ENCODE assay signal across 15 cellular contexts in genomic region chr5:1808466-1808865, GRCh38. TPM values are rescaled to one million over a fixed set of nuclear protein-coding genes. Genes with fewer than 3 reads are reported as not detected.
DNase-seq lines count a peak whose midpoint lies in the region; ATAC-seq and TF ChIP-seq lines count a peak whose summit lies in the region.
"Had no signal": no experiment of that assay in that cellular context is flagged by ENCODE, and none has a peak within 500 bp of the region (broad histone marks: within the 10 kb centered on the region; RNA-seq: fewer than 3 reads in every experiment).

No MANE protein-coding gene starts in this region.

- BruUV-seq in mammary epithelial cell (replicated peaks; lab: Mats Ljungman, UMichigan), result no TSS peak

- no peaks in the 10 kb centered on the region for H4K20me1 ChIP-seq in mammary epithelial cell (ENCODE audit: insufficient read depth, low read length)

- H3K4me1 Mint-ChIP-seq in activated naive CD4-positive, alpha-beta T cell treated with anti-CD3 and anti-CD28 coated beads for 36 hours (ENCODE audit: low read depth), result peaks cover 29% of the 10 kb centered on the region

- H3K4me1 ChIP-seq in mammary epithelial cell (ENCODE audit: insufficient read depth, low read length), result peaks cover 25% of the 10 kb centered on the region
- peaks cover 5% of the 10 kb centered on the region for H3K4me1 ChIP-seq in suprapubic skin

- H3K4me3 Mint-ChIP-seq in activated naive CD4-positive, alpha-beta T cell treated with anti-CD3 and anti-CD28 coated beads for 36 hours, result no peak overlapping the region
- H3K4me3 Mint-ChIP-seq: CD14-positive monocyte; naive thymus-derived CD4-positive, alpha-beta T cell; T-helper 1 cell treated with Interleukin-12 subunit alpha and Interleukin-12 subunit beta and Interleukin-4 antibody, amounts not matched to agents 30 μg/mL and 1 μg/mL, for 36 hours had no signal

- no peak for TF ChIP-seq POLR2A in suprapubic skin (IDR thresholded peaks at IDR 0.05)

- H3K27ac ChIP-seq in mammary epithelial cell (ENCODE audit: insufficient read depth, low read depth, low read length), result peak overlapping the region; percentile 89
- H3K27ac ChIP-seq in suprapubic skin, result peak overlapping the region; percentile 38

- WGBS in mammary epithelial cell (ENCODE audit: low coverage, missing lambda C conversion rate), result 3% methylated on average over 4 of the region's 4 CpGs
- 42% methylated on average over 4 of the region's 4 CpGs for WGBS in suprapubic skin

- H3K4me3 ChIP-seq in mammary epithelial cell (replicated peaks in 1 of 3; ENCODE audit: insufficient read depth in 1 of 3, low read depth in 2 of 3, low read length in 3 of 3) (peak overlapping the region in 2 of 3 experiments; percentile 17 to 37), suprapubic skin (no peak overlapping the region)

- in situ Hi-C loops in mammary epithelial cell (cut with MboI; ENCODE audit: low sequenced_read_pairs in 2 of 2), result no loop called here

- peaks cover 87% of the 10 kb centered on the region for H3K79me2 ChIP-seq in mammary epithelial cell (ENCODE audit: insufficient read depth, low read length)

- CTCF ChIA-PET in mammary epithelial cell (lab: Charles Lee; ENCODE audit: low non-redundant PET), result no interaction called here
- CTCF ChIA-PET in activated naive CD4-positive, alpha-beta T cell treated with anti-CD3 and anti-CD28 coated beads for 36 hours (lab: Charles Lee), result interaction anchor here (0.9 kb wide), 1 partner anchor 69 kb away, joined by 3 read pairs; no protein-coding TSS in a partner anchor

- H3K36me3 ChIP-seq in mammary epithelial cell (ENCODE audit: insufficient read depth, low read length) (peaks cover 30% of the 10 kb centered on the region), suprapubic skin (peaks cover 89% of the 10 kb centered on the region)

- peaks cover 41% of the 10 kb centered on the region for H3K36me3 Mint-ChIP-seq in activated naive CD4-positive, alpha-beta T cell treated with anti-CD3 and anti-CD28 coated beads for 36 hours (ENCODE audit: low read depth)

- TF ChIP-seq CTCF in mammary epithelial cell (conservative IDR thresholded peaks at IDR 0.05 in 1 of 2, IDR thresholded peaks at IDR 0.05 in 1 of 2; ENCODE audit: extremely low read depth in 1 of 2, insufficient read depth in 1 of 2, low read depth in 1 of 2, low read length in 2 of 2), result no peak
- no peak for TF ChIP-seq CTCF in suprapubic skin (IDR thresholded peaks at IDR 0.05)
- no peak for TF ChIP-seq CTCF in GM10266 (IDR thresholded peaks at IDR 0.05; ENCODE audit: control insufficient read depth, insufficient read depth, low read depth, missing control alignments)

- H3K27me3 Mint-ChIP-seq in activated naive CD4-positive, alpha-beta T cell treated with anti-CD3 and anti-CD28 coated beads for 36 hours (ENCODE audit: low read depth), result no peaks in the 10 kb centered on the region
- H3K27me3 Mint-ChIP-seq: naive thymus-derived CD4-positive, alpha-beta T cell had no signal

- no peaks in the 10 kb centered on the region for H3K9me3 Mint-ChIP-seq in activated naive CD4-positive, alpha-beta T cell treated with anti-CD3 and anti-CD28 coated beads for 36 hours
- H3K9me3 Mint-ChIP-seq: CD14-positive monocyte; T-helper 1 cell treated with Interleukin-12 subunit alpha and Interleukin-12 subunit beta and Interleukin-4 antibody, amounts not matched to agents 30 μg/mL and 1 μg/mL, for 36 hours had no signal

- dilution Hi-C loops in mammary epithelial cell (cut with HindIII; ENCODE audit: low sequenced_read_pairs), result no loop called here

- intact Hi-C loops in mammary epithelial cell (cut with micrococcal nuclease), result no loop called here
- intact Hi-C loops in activated naive CD4-positive, alpha-beta T cell treated with anti-CD3 and anti-CD28 coated beads for 36 hours (cut with micrococcal nuclease), result no loop called here

- no peak for TF ChIP-seq EP300 in suprapubic skin (IDR thresholded peaks at IDR 0.05)

- peak overlapping the region; percentile 79 for H3K4me2 ChIP-seq in mammary epithelial cell (ENCODE audit: insufficient read depth, low read depth, low read length)

- peak overlapping the region; percentile 54 for H2AFZ ChIP-seq in mammary epithelial cell (ENCODE audit: low read depth, low read length)

- peak; percentile 17 for DNase-seq in activated effector memory CD4-positive, alpha-beta T cell treated with anti-CD3 and anti-CD28 coated beads, Interleukin-2, amount 50 U/mL, for 16 hours
- no peak for DNase-seq in activated effector memory CD4-positive, alpha-beta T cell treated with Interleukin-2 at 50 U/mL for 16 hours
- DNase-seq in mammary epithelial cell, result peak; percentile 93
- DNase-seq in iris pigment epithelial cell (ENCODE audit: low read depth), result peak; percentile 84
- no peak for DNase-seq in suprapubic skin (ENCODE audit: low spot score in 2 of 2)
- no peak for DNase-seq in activated naive CD4-positive, alpha-beta T cell treated with anti-CD3 and anti-CD28 coated beads for 36 hours
- no peak for DNase-seq in GM10266 (ENCODE audit: extremely low spot score)
- DNase-seq: 8988T; effector CD8-positive, alpha-beta T cell; naive thymus-derived CD4-positive, alpha-beta T cell; NCI-H146; stimulated activated naive CD8-positive, alpha-beta T cell treated with anti-CD3 and anti-CD28 coated beads, Interleukin-15, Interleukin-2, amounts not matched to agents 100 U/mL and 50 U/mL, for 24 hours had no signal

- no peak for ATAC-seq in GM18870 (IDR thresholded peaks at IDR 0.05; ENCODE audit: unreplicated experiment)
- ATAC-seq: naive thymus-derived CD4-positive, alpha-beta T cell; stimulated activated naive CD8-positive, alpha-beta T cell treated with anti-CD3 and anti-CD28 coated beads, Interleukin-15, Interleukin-2, amounts not matched to agents 100 U/mL and 50 U/mL, for 24 hours had no signal

- H3K9ac ChIP-seq in mammary epithelial cell (ENCODE audit: insufficient read depth, low read length), result peak overlapping the region; percentile 9

- H3K27ac Mint-ChIP-seq in activated naive CD4-positive, alpha-beta T cell treated with anti-CD3 and anti-CD28 coated beads for 36 hours, result no peak overlapping the region
- H3K27ac Mint-ChIP-seq: T-helper 1 cell treated with Interleukin-12 subunit alpha and Interleukin-12 subunit beta and Interleukin-4 antibody, amounts not matched to agents 30 μg/mL and 1 μg/mL, for 36 hours had no signal

- H3K9me3 ChIP-seq in mammary epithelial cell (replicated peaks; ENCODE audit: insufficient read depth, low read length) (no peaks in the 10 kb centered on the region), suprapubic skin (no peaks in the 10 kb centered on the region)

- no peaks in the 10 kb centered on the region for H3K27me3 ChIP-seq in mammary epithelial cell (ENCODE audit: insufficient read depth, low read length)
- H3K27me3 ChIP-seq in suprapubic skin, result no peaks in the 10 kb centered on the region

RNA-seq across cellular contexts. Expression of gene NDUFS6, which starts 7.3 kb away (rescaled TPM):
- total RNA-seq in mammary epithelial cell (10 to 100 TPM; 13.5 to 47.7 TPM), suprapubic skin (10 to 100 TPM; 38.9 to 64.5 (median 51.2) TPM)
- polyA plus RNA-seq in mammary epithelial cell, result 127 TPM
- 17.7 TPM for polyA minus RNA-seq in mammary epithelial cell
- 10 to 100 TPM; 39.5 to 44.6 TPM for total RNA-seq in activated naive CD4-positive, alpha-beta T cell treated with anti-CD3 and anti-CD28 coated beads for 36 hours

RNA-seq across cellular contexts. Expression of gene MRPL36, which starts 8.8 kb away (rescaled TPM):
- 10 to 100 TPM; 47.2 to 82.2 TPM for total RNA-seq in mammary epithelial cell
- 117 TPM for polyA plus RNA-seq in mammary epithelial cell
- 54.6 TPM for polyA minus RNA-seq in mammary epithelial cell
- total RNA-seq in suprapubic skin, result 10 to 100 TPM; 13.7 to 62.5 (median 41.2) TPM
- total RNA-seq in activated naive CD4-positive, alpha-beta T cell treated with anti-CD3 and anti-CD28 coated beads for 36 hours, result 10 to 100 TPM; 60.7 to 63.4 TPM

Comparison
In these comparisons a context has a peak if more than half of its experiments do, and no peak if none do; other contexts are left out.
1. DNase-seq: peak in activated effector memory CD4-positive, alpha-beta T cell treated with anti-CD3 and anti-CD28 coated beads, Interleukin-2, amount 50 U/mL, for 16 hours (single experiment), mammary epithelial cell (single experiment) and iris pigment epithelial cell (single experiment); none in activated effector memory CD4-positive, alpha-beta T cell treated with Interleukin-2 at 50 U/mL for 16 hours (single experiment), suprapubic skin (0 of 2), activated naive CD4-positive, alpha-beta T cell treated with anti-CD3 and anti-CD28 coated beads for 36 hours (single experiment) and GM10266 (single experiment).